In genomic region chr1:210250998-210251679, GRCh38 we compare ENCODE assay signal across 8 cellular contexts. TPM values are rescaled to one million over a fixed set of nuclear protein-coding genes. Genes with fewer than 3 reads are reported as not detected.
DNase-seq lines count a peak whose midpoint lies in the region; ATAC-seq and FAIRE-seq lines count a peak whose summit lies in the region.

No MANE protein-coding gene starts in this region.

- WGBS in neuronal stem cell (ENCODE audit: extremely low coverage in 2 of 2, insufficient read length in 2 of 2, insufficient replicate concordance in 1 of 2), 2 donors, result no CpG with 5 or more reads among the region's 37 CpGs

- no peaks in the 10 kb centered on the region for H3K79me1 ChIP-seq in neuronal stem cell (ENCODE audit: low read depth, low read length)

- H3K9me3 ChIP-seq in neuronal stem cell (replicated peaks in 1 of 2; ENCODE audit: control insufficient read depth in 2 of 2, insufficient read depth in 1 of 2, low read depth in 1 of 2, low read length in 2 of 2), result no peaks in the 10 kb centered on the region

- peak; percentile 60 for DNase-seq in activated CD8-positive, alpha-beta memory T cell treated with anti-CD3 and anti-CD28 coated beads for 24 hours
- no peak for DNase-seq in activated CD8-positive, alpha-beta memory T cell treated with anti-CD3 and anti-CD28 coated beads, Interleukin-2, amount 50 U/mL, for 4 hours
- peak; percentile 30 to 54 for DNase-seq in NCI-H1930 (lab: John Stamatoyannopoulos, UW)
- peak; percentile 62 for DNase-seq in activated CD8-positive, alpha-beta memory T cell treated with anti-CD3 and anti-CD28 coated beads, Interleukin-2, amount 50 U/mL, for 48 hours
- peak; percentile 85 to 91 for DNase-seq in frontal cortex (ENCODE audit: low spot score in 2 of 2)
- DNase-seq in neuronal stem cell (ENCODE audit: low spot score), result peak; percentile 67

- H3K4me3 ChIP-seq in neuronal stem cell (ENCODE audit: low read length in 2 of 2), result peak overlapping the region; percentile 40 to 82

- no peak overlapping the region for H3K14ac ChIP-seq in neuronal stem cell (ENCODE audit: low read length)

- H3K18ac ChIP-seq in neuronal stem cell (ENCODE audit: low read length), result peak overlapping the region; percentile 99

- no peak overlapping the region for H2BK120ac ChIP-seq in neuronal stem cell (ENCODE audit: low read depth, low read length)

- no peaks in the 10 kb centered on the region for H3K36me3 ChIP-seq in neuronal stem cell (replicated peaks in 1 of 2; ENCODE audit: control insufficient read depth in 2 of 2, insufficient read depth in 2 of 2, low read length in 2 of 2)

- H2AFZ ChIP-seq in neuronal stem cell (ENCODE audit: low read length), result peak overlapping the region; percentile 82

- H2BK15ac ChIP-seq in neuronal stem cell (ENCODE audit: low read length), result peak overlapping the region; percentile 97

- H3K27ac ChIP-seq in neuronal stem cell (replicated peaks; ENCODE audit: low read length), result peak overlapping the region; percentile 67

- H4K91ac ChIP-seq in neuronal stem cell (ENCODE audit: low read depth, low read length, poor library complexity), result no peak overlapping the region

- FAIRE-seq in frontal cortex (lab: Jason Lieb, UNC), result no peak

- ATAC-seq in HG02870 (IDR thresholded peaks at IDR 0.05; ENCODE audit: unreplicated experiment) (no peak), GM19467 (IDR thresholded peaks at IDR 0.05; ENCODE audit: unreplicated experiment) (no peak)

- peaks cover 8 to 13% of the 10 kb centered on the region in 2 donors for H3K4me1 ChIP-seq in neuronal stem cell (ENCODE audit: control insufficient read depth in 2 of 2, insufficient read depth in 1 of 2, low read depth in 1 of 2, low read length in 2 of 2)

- H2BK12ac ChIP-seq in neuronal stem cell (ENCODE audit: low read length), result no peak overlapping the region

- peak overlapping the region; percentile 73 for H2AK5ac ChIP-seq in neuronal stem cell (ENCODE audit: low read depth, low read length)

- peaks cover 0 to 43% (median 2%) of the 10 kb centered on the region in 3 experiments for H3K27me3 ChIP-seq in neuronal stem cell (ENCODE audit: control insufficient read depth in 3 of 3, insufficient read depth in 3 of 3, low read depth in 1 of 3, low read length in 3 of 3)

- no peak overlapping the region for H3K23ac ChIP-seq in neuronal stem cell (ENCODE audit: low read depth, low read length, poor library complexity)

- peak overlapping the region; percentile 7 for H3K9ac ChIP-seq in neuronal stem cell (ENCODE audit: low read depth, low read length, poor library complexity)

- peak overlapping the region; percentile 94 for H3K4me2 ChIP-seq in neuronal stem cell (ENCODE audit: insufficient read depth, low read length, poor library complexity, severe bottlenecking)

- peak overlapping the region; percentile 59 for H2BK5ac ChIP-seq in neuronal stem cell (ENCODE audit: low read length)

- H3K4ac ChIP-seq in neuronal stem cell (ENCODE audit: low read length), result no peak overlapping the region

- no peak overlapping the region for H4K8ac ChIP-seq in neuronal stem cell (ENCODE audit: low read depth, low read length)

RNA-seq across cellular contexts. Expression of gene SERTAD4, which starts 18.5 kb away (rescaled TPM):
- total RNA-seq in frontal cortex, result 13.5 TPM
- polyA plus RNA-seq in neuronal stem cell (2013, experiment 1 of 2), result 10.9 TPM
- 10.5 TPM for polyA plus RNA-seq in neuronal stem cell (2013, experiment 2 of 2)
